Comparison of ENCODE assay signal across 14 cellular contexts in the genomic region with DNA sequence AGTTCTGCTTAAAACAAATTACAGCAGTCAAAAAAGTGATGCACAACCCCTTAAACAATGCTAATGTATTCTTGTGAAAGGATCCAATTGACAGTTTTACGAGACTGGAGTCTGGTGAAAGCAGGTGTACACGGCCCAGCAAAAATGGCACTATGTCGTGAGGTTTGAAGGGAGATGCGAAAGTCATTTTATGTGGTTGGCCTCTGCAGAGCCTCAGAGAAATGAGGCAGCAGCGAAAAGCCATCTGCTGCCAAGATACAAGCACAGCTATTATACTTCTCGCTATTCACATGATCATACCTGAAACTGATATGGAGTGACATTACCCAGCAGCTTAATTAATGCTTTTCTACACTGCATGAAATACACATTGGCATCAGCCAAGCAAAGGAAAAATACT.
A peak's percentile ranks its signal among the peaks of the same experiment; 100 is the strongest.
DNase-seq lines count a peak whose midpoint lies in the region; TF ChIP-seq lines count a peak whose summit lies in the region.
"Had no signal": no experiment of that assay in that cellular context is flagged by ENCODE, and none has a peak within 500 bp of the region (broad histone marks: within the 10 kb centered on the region; RNA-seq: fewer than 3 reads in every experiment).

No MANE protein-coding gene starts in this region.

- DNase-seq in DMS153 treated with DMSO at 0.1 percent for 48 hours (lab: John Stamatoyannopoulos, UW; ENCODE audit: unreplicated experiment) (peak; percentile 94), NCI-H1092 treated with DMSO at 0.1 percent for 48 hours (lab: John Stamatoyannopoulos, UW) (peak; percentile 95), NCI-H2196 (lab: John Stamatoyannopoulos, UW; ENCODE audit: unreplicated experiment) (peak; percentile 55), SW480 (ENCODE audit: low spot score) (peak; percentile 10), HPDE6-E6E7 (ENCODE audit: extremely low spot score) (no peak), HUDEP-2 (lab: John Stamatoyannopoulos, UW; ENCODE audit: unreplicated experiment in 76 of 76) (no peak), brain microvascular endothelial cell (no peak)
- no peak for DNase-seq in stimulated activated CD4-positive, alpha-beta T cell treated with anti-CD3 and anti-CD28 coated beads, Interleukin-4, amount 100 ng/mL, for 1 hour
- DNase-seq: activated CD4-positive, alpha-beta T cell treated with anti-CD3 and anti-CD28 coated beads for 1 hour; activated naive CD4-positive, alpha-beta T cell treated with anti-CD3 and anti-CD28 coated beads for 36 hours; occipital lobe; stimulated activated CD4-positive, alpha-beta T cell treated with anti-CD3 and anti-CD28 coated beads, Interleukin-2, amount 100 ng/mL, for 48 hours had no signal

- no peak overlapping the region for H3K27ac ChIP-seq in brain microvascular endothelial cell
- H3K27ac ChIP-seq: coronary artery, SJCRH30 had no signal

- no peaks in the 10 kb centered on the region for H3K36me3 ChIP-seq in brain microvascular endothelial cell (replicated peaks)
- H3K36me3 ChIP-seq: SJCRH30 had no signal

- in situ Hi-C loops in brain microvascular endothelial cell (cut with HindIII; ENCODE audit: low pct_ligation_motif_present, low sequenced_read_pairs): no loop called here

- no peak overlapping the region for H3K4me3 ChIP-seq in brain microvascular endothelial cell (ENCODE audit: low read depth, low read length)
- H3K4me3 ChIP-seq: coronary artery, SJCRH30 had no signal

- no peak for TF ChIP-seq CTCF in brain microvascular endothelial cell (IDR thresholded peaks at IDR 0.05; ENCODE audit: low read depth, low read length, missing control alignments)

- H3K27me3 ChIP-seq in brain microvascular endothelial cell (replicated peaks): no peaks in the 10 kb centered on the region
- H3K27me3 ChIP-seq: SJCRH30 had no signal

Comparison
In these comparisons a context has a peak if more than half of its experiments do, and no peak if none do; other contexts are left out.
1. DNase-seq: peak in DMS153 treated with DMSO at 0.1 percent for 48 hours (single experiment), NCI-H1092 treated with DMSO at 0.1 percent for 48 hours (single experiment), NCI-H2196 (single experiment) and SW480 (single experiment); none in HPDE6-E6E7 (single experiment), stimulated activated CD4-positive, alpha-beta T cell treated with anti-CD3 and anti-CD28 coated beads, Interleukin-4, amount 100 ng/mL, for 1 hour (single experiment), HUDEP-2 (0 of 76) and brain microvascular endothelial cell (single experiment).